23 cellular contexts compared by ENCODE assay signal in the genomic region with DNA sequence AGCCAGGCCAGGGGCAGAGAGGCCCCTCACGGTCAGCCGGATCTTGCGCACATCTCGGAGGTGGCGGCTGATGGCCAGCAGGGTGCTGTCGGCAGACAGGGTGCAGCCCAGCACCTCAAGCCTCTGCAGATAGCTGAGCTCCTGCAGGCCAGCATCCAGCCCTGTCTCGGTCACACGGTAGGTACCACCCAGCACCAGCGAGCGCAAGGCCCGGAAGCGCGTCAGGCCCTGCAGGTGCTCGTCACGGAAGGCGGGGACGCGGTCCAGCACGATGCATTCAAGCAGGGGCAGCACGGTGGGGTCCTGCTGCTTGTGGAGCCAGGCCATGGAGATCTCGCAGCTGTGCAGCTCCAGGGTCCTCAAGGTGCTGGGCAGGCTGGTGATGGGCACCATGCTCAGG.
"Had no signal": no experiment of that assay in that cellular context is flagged by ENCODE, and none has a peak within 500 bp of the region (broad histone marks: within the 10 kb centered on the region; RNA-seq: fewer than 3 reads in every experiment).

No MANE protein-coding gene starts in this region.

- H3K4me1 ChIP-seq: gastrocnemius medialis, heart right ventricle, left lung, lower lobe of right lung had no signal

- FAIRE-seq: urothelium cell line had no signal

- DNase-seq: caudate nucleus; effector CD4-positive, alpha-beta T cell; gastrocnemius medialis; heart right ventricle; hypothalamus; islet precursor cell; left lung; lower lobe of right lung; mesendoderm; naive thymus-derived CD4-positive, alpha-beta T cell; nephron progenitor cell; ovary; right lobe of liver; stimulated activated CD4-positive, alpha-beta T cell treated with anti-CD3 and anti-CD28 coated beads, Interleukin-4, amount 100 ng/mL, for 1 hour; stimulated activated CD8-positive, alpha-beta memory T cell treated with anti-CD3 and anti-CD28 coated beads, Interleukin-4, amount 100 ng/mL, for 48 hours; stomach; substantia nigra; trophoblast cell had no signal

- H3K9me3 ChIP-seq: gastrocnemius medialis, heart right ventricle, lower lobe of right lung, neutrophil, ovary, right lobe of liver, stomach, thoracic aorta had no signal

- H3K27me3 ChIP-seq: gastrocnemius medialis, heart right ventricle, left lung, neutrophil, ovary, right lobe of liver, stomach had no signal

- ATAC-seq: gastrocnemius medialis; left lung; naive thymus-derived CD4-positive, alpha-beta T cell; stimulated activated memory B cell treated with anti-CD40 and anti-IgM and Interleukin-4, amounts not matched to agents 10 μg/mL and 1 μg/mL and 100 μg/mL, for 72 hours had no signal

- H3K36me3 ChIP-seq: ovary had no signal

- H3K27ac ChIP-seq: coronary artery, gastrocnemius medialis, heart right ventricle, left lung, lower lobe of right lung, neutrophil, ovary, right lobe of liver, stomach, thoracic aorta had no signal

- H3K4me3 ChIP-seq: coronary artery, gastrocnemius medialis, heart right ventricle, left lung, lower lobe of right lung, ovary, right lobe of liver, stomach, thoracic aorta had no signal
